ENCODE assay signal across 16 cellular contexts in the genomic region with DNA sequence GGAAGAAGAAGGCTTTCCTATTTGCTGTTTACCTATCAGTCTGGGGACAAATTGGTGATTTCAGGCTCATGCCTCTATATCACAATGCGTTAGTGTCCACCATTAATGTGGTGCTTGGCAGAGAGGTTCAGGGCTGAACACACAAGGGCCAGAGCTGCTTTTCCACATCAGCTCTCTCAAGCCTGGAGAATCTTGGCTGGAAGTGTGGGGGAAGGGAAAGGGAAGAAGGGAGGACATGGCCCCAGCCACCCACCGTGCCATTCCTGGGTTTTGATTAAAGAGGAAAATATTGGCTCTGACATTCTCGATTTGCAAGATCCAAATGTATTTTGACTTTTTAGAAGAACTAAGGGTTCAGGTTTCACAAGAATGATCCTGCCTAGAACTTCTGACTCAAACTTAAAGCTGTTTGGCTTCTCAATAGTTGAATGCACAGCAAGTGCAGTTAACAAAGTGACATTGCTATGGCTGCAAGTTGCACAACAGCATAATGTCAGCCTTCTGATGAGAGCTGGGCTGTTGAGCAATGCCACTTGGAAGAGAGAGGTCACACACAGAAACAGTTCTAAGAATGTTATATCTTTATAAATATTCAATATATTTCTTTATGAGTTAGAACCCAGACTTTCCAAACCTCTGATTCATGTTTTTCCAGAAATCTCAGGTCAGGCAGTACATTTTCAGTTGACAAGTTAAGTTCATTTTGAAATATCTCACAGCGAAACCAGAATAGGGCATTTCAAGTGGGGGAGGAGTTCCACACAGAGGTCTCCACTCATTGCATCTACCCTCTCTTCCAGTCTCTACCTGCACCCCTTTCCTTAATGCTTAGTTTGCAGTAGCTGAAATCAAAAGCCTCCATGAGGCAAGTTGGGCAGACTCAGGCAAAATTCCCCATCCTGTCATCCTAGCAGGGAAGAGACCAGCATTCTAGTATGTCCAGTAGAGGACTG. TPM values are rescaled to one million over a fixed set of nuclear protein-coding genes. Genes with fewer than 3 reads are reported as not detected.
DNase-seq lines count a peak whose midpoint lies in the region; TF ChIP-seq lines count a peak whose summit lies in the region.
"Had no signal": no experiment of that assay in that cellular context is flagged by ENCODE, and none has a peak within 500 bp of the region (broad histone marks: within the 10 kb centered on the region; RNA-seq: fewer than 3 reads in every experiment).

No MANE protein-coding gene starts in this region.

- in situ Hi-C loops in GM13976 (cut with MboI; ENCODE audit: low sequenced_read_pairs, unreplicated experiment) = no loop called here

- H3K4me3 ChIP-seq in adipocyte (ENCODE audit: low read length) (peak overlapping the region; percentile 22), right atrium auricular region (no peak overlapping the region), sigmoid colon (no peak overlapping the region)
- H3K4me3 ChIP-seq: heart left ventricle had no signal

- DNase-seq in GM03348 (ENCODE audit: low spot score) (peak; percentile 51), adipocyte (ENCODE audit: low read depth) (peak; percentile 97), right atrium auricular region (ENCODE audit: low spot score) (peak; percentile 80), sigmoid colon (peak; percentile 80), islet precursor cell (no peak), NCI-H128 (lab: John Stamatoyannopoulos, UW; ENCODE audit: unreplicated experiment) (no peak), GDM1 (lab: John Stamatoyannopoulos, UW) (no peak), GM13976 (ENCODE audit: low spot score) (no peak)
- DNase-seq: activated CD4-positive, CD25-positive, alpha-beta regulatory T cell; activated T-cell treated with anti-CD3 and anti-CD28 coated beads, Interleukin-2, amount 50 U/mL, for 1 hour; C1 segment of cervical spinal cord; H7; NCI-H146; NCI-H774; stimulated activated CD4-positive, alpha-beta T cell treated with anti-CD3 and anti-CD28 coated beads, Interleukin-1b, Interleukin-23, amount 100 ng/mL, for 48 hours had no signal

- H3K27ac ChIP-seq in right atrium auricular region (peak overlapping the region in 1 of 2 donors; percentile 48), sigmoid colon (peak overlapping the region in 1 of 4 donors; percentile 39)
- H3K27ac ChIP-seq: heart left ventricle had no signal

- TF ChIP-seq POLR2A in sigmoid colon (IDR thresholded peaks at IDR 0.05) = no peak

- peaks cover 33% of the 10 kb centered on the region for H3K4me1 ChIP-seq in adipocyte (ENCODE audit: control insufficient read depth, insufficient read depth, low read length)
- peaks cover 0 to 8% of the 10 kb centered on the region in 2 donors for H3K4me1 ChIP-seq in right atrium auricular region
- H3K4me1 ChIP-seq in sigmoid colon = no peaks in the 10 kb centered on the region

- peaks cover 8% of the 10 kb centered on the region for H3K36me3 ChIP-seq in adipocyte (ENCODE audit: control insufficient read depth, insufficient read depth, low read length, severe bottlenecking)
- no peaks in the 10 kb centered on the region for H3K36me3 ChIP-seq in right atrium auricular region
- H3K36me3 ChIP-seq in sigmoid colon = no peaks in the 10 kb centered on the region
- H3K36me3 ChIP-seq: heart left ventricle had no signal

- H3K9me3 ChIP-seq in adipocyte (ENCODE audit: control insufficient read depth, low read length) (no peaks in the 10 kb centered on the region), right atrium auricular region (no peaks in the 10 kb centered on the region), sigmoid colon (no peaks in the 10 kb centered on the region)
- H3K9me3 ChIP-seq: heart left ventricle had no signal

- peak overlapping the region; percentile 68 for H3K9ac ChIP-seq in adipocyte (ENCODE audit: low read length)

- TF ChIP-seq CTCF in right atrium auricular region (IDR thresholded peaks at IDR 0.05) = no peak
- TF ChIP-seq CTCF in sigmoid colon (IDR thresholded peaks at IDR 0.05) = no peak
- no peak for TF ChIP-seq CTCF in GM13976 (IDR thresholded peaks at IDR 0.05; ENCODE audit: borderline replicate concordance, control extremely low read depth, extremely low read depth, insufficient read depth, missing control alignments)

- 82 to 87% methylated on average over 4 of the region's 4 CpGs for WGBS in sigmoid colon, 2 donors

- TF ChIP-seq EP300 in sigmoid colon (IDR thresholded peaks at IDR 0.05) = no peak

- H3K27me3 ChIP-seq in adipocyte (replicated peaks; ENCODE audit: control insufficient read depth, insufficient read depth, low read length) (no peaks in the 10 kb centered on the region), right atrium auricular region (no peaks in the 10 kb centered on the region), sigmoid colon (no peaks in the 10 kb centered on the region)

- intact Hi-C loops in sigmoid colon (cut with DNase I) = no loop called here

RNA-seq across cellular contexts. Expression of a gene that starts 25.3 kb away (rescaled TPM):
- total RNA-seq in right atrium auricular region = 10 to 100 TPM; 11.4 to 26.1 TPM
- 10 to 100 TPM; 15.6 to 27.1 (median 19.2) TPM for total RNA-seq in sigmoid colon
- polyA plus RNA-seq in sigmoid colon = 10 to 100 TPM in 1 of 3 donors, 1 to 10 TPM in 2; 7.4 to 12.0 (median 7.7) TPM
- total RNA-seq: H7 had no signal

Comparison
In these comparisons a context has a peak if more than half of its experiments do, and no peak if none do; other contexts are left out.
1. DNase-seq: peak in GM03348 (single experiment), adipocyte (single experiment), right atrium auricular region (single experiment) and sigmoid colon (single experiment); none in islet precursor cell (single experiment), NCI-H128 (single experiment), GDM1 (single experiment) and GM13976 (single experiment).